Comparison of ENCODE assay signal across 20 cellular contexts in genomic region chr12:7137868-7138267, GRCh38. TPM values are rescaled to one million over a fixed set of nuclear protein-coding genes. Genes with fewer than 3 reads are reported as not detected.
"Had no signal": no experiment of that assay in that cellular context is flagged by ENCODE, and none has a peak within 500 bp of the region (broad histone marks: within the 10 kb centered on the region; RNA-seq: fewer than 3 reads in every experiment).

No MANE protein-coding gene starts in this region.

- H3K9me3 ChIP-seq: ovary, right atrium auricular region, thoracic aorta, transverse colon had no signal

- H3K4me3 ChIP-seq: hepatocyte, ovary, right atrium auricular region, thoracic aorta, transverse colon had no signal

- H3K4me1 Mint-ChIP-seq: mesothelial cell of epicardium; stimulated activated naive CD8-positive, alpha-beta T cell treated with anti-CD3 and anti-CD28 coated beads, Interleukin-15, amount 100 ng/mL, for 72 hours had no signal

- H2AFZ ChIP-seq: hepatocyte had no signal

- H3K4me1 ChIP-seq: right atrium auricular region, transverse colon had no signal

- H3K79me2 ChIP-seq: hepatocyte had no signal

- H3K27ac Mint-ChIP-seq: memory B cell; mesothelial cell of epicardium; natural killer cell; stimulated activated naive CD8-positive, alpha-beta T cell treated with anti-CD3 and anti-CD28 coated beads, Interleukin-15, amount 100 ng/mL, for 72 hours had no signal

- H3K9me3 Mint-ChIP-seq: central memory CD8-positive, alpha-beta T cell; memory B cell; mesothelial cell of epicardium; natural killer cell; neural crest cell; stimulated activated naive CD8-positive, alpha-beta T cell treated with anti-CD3 and anti-CD28 coated beads, Interleukin-15, amount 100 ng/mL, for 72 hours had no signal

- H3K4me2 ChIP-seq: hepatocyte had no signal

- H3K36me3 ChIP-seq: ovary, right atrium auricular region had no signal

- H3K27ac ChIP-seq: hepatocyte, ovary, right atrium auricular region, thoracic aorta, transverse colon had no signal

- DNase-seq: effector memory CD4-positive, alpha-beta T cell; foreskin melanocyte; head of caudate nucleus; left colon; natural killer cell; ovary; small intestine; stimulated activated CD4-positive, alpha-beta T cell treated with anti-CD3 and anti-CD28 coated beads, Interleukin-2, amount 100 ng/mL, for 48 hours; stimulated activated naive CD8-positive, alpha-beta T cell treated with anti-CD3 and anti-CD28 coated beads, Interleukin-15, amount 100 ng/mL, for 72 hours; transverse colon had no signal

- H3K4me3 Mint-ChIP-seq: central memory CD8-positive, alpha-beta T cell; memory B cell; mesothelial cell of epicardium; natural killer cell; neural crest cell; stimulated activated naive CD8-positive, alpha-beta T cell treated with anti-CD3 and anti-CD28 coated beads, Interleukin-15, amount 100 ng/mL, for 72 hours had no signal

- H3K27me3 ChIP-seq: hepatocyte, ovary, right atrium auricular region, transverse colon had no signal

- ATAC-seq: left colon; natural killer cell; stimulated activated naive CD8-positive, alpha-beta T cell treated with anti-CD3 and anti-CD28 coated beads, Interleukin-15, amount 100 ng/mL, for 72 hours had no signal

- FAIRE-seq: endothelial cell of umbilical vein, small intestine had no signal

- H3K27me3 Mint-ChIP-seq: central memory CD8-positive, alpha-beta T cell; memory B cell; stimulated activated naive CD8-positive, alpha-beta T cell treated with anti-CD3 and anti-CD28 coated beads, Interleukin-15, amount 100 ng/mL, for 72 hours had no signal

RNA-seq across cellular contexts. Expression of gene RBP5, which starts 9.2 kb away (rescaled TPM):
- total RNA-seq: endothelial cell of umbilical vein, kidney epithelial cell, myocyte, natural killer cell, right atrium auricular region had no signal
